14 cellular contexts compared by ENCODE assay signal in the genomic region with DNA sequence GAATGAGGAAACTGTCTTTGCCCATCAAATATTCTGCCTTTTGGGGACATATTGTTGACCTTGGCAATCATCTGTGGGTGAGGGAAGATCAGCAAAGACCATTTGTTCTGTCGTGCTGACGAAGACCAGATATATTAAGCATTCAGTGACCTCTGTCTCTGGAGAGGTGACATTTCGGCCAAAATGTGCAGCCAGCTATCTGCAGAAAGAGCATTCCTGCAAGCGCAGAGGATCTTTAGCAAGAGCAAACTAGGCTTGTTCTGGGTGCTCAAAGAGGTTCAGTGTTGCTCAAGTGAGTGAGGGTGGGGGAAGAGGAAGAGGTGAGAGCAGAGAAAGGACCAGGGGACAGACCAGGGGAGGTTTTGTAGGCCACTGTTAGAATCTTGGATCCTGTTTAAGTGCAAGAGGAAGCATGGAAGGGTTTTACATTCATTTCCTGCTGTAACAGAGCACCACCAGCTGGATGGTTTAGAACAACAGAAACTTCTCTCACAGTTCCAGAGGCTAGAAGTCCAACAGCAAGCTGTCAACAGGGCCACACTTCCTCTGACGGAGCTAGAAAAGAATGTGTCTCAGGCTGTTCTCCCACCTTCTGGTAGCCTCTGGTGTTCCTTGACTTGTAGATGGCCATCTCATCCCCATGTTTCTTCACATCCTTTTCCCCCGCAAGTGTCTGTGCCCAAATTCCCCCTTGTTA. TPM values are rescaled to one million over a fixed set of nuclear protein-coding genes. Genes with fewer than 3 reads are reported as not detected.
A peak's percentile ranks its signal among the peaks of the same experiment; 100 is the strongest.
DNase-seq lines count a peak whose midpoint lies in the region; ATAC-seq, FAIRE-seq and TF ChIP-seq lines count a peak whose summit lies in the region.
"Had no signal": no experiment of that assay in that cellular context is flagged by ENCODE, and none has a peak within 500 bp of the region (broad histone marks: within the 10 kb centered on the region; RNA-seq: fewer than 3 reads in every experiment).

No MANE protein-coding gene starts in this region.

- ATAC-seq in thoracic aorta (ENCODE audit: insufficient number of reproducible peaks, low FRiP score, low read depth) (no peak), GM19023 (IDR thresholded peaks at IDR 0.05; ENCODE audit: unreplicated experiment) (no peak), HG03457 (IDR thresholded peaks at IDR 0.05; ENCODE audit: unreplicated experiment) (no peak)

- TF ChIP-seq CTCF in chondrocyte (IDR thresholded peaks at IDR 0.05): peak; percentile 59
- TF ChIP-seq CTCF in thoracic aorta (IDR thresholded peaks at IDR 0.05): no peak
- TF ChIP-seq CTCF in smooth muscle cell (IDR thresholded peaks at IDR 0.05; ENCODE audit: borderline replicate concordance, insufficient read depth, poor library complexity, severe bottlenecking): no peak

- H4K20me1 ChIP-seq in smooth muscle cell (ENCODE audit: low read depth): no peaks in the 10 kb centered on the region

- H3K9me3 ChIP-seq in thoracic aorta (no peaks in the 10 kb centered on the region), smooth muscle cell (replicated peaks; ENCODE audit: low read depth) (no peaks in the 10 kb centered on the region)
- H3K9me3 ChIP-seq: Caco-2, Peyer's patch had no signal

- no peak overlapping the region for H3K4me3 Mint-ChIP-seq in chondrocyte (ENCODE audit: unreplicated experiment)

- no peaks in the 10 kb centered on the region for H3K36me3 ChIP-seq in thoracic aorta
- no peaks in the 10 kb centered on the region for H3K36me3 ChIP-seq in smooth muscle cell (ENCODE audit: low read depth)
- H3K36me3 ChIP-seq: Peyer's patch had no signal

- H3K27me3 ChIP-seq in thoracic aorta (replicated peaks; ENCODE audit: insufficient read depth) (no peaks in the 10 kb centered on the region), smooth muscle cell (ENCODE audit: low read depth) (peaks cover 13% of the 10 kb centered on the region)
- H3K27me3 ChIP-seq: Peyer's patch had no signal

- H3K4me3 ChIP-seq in thoracic aorta (no peak overlapping the region), smooth muscle cell (no peak overlapping the region)
- H3K4me3 ChIP-seq: lung, Peyer's patch had no signal

- 80% methylated on average over 6 of the region's 6 CpGs for WGBS in smooth muscle cell (ENCODE audit: low lambda C conversion rate)

- H3F3A ChIP-seq in smooth muscle cell (ENCODE audit: low read depth): no peaks in the 10 kb centered on the region

- H3K4me1 ChIP-seq in thoracic aorta (ENCODE audit: control insufficient read depth in 1 of 2, low read depth in 2 of 2): peaks cover 0 to 15% of the 10 kb centered on the region in 2 donors
- no peaks in the 10 kb centered on the region for H3K4me1 ChIP-seq in smooth muscle cell (ENCODE audit: low read depth)
- H3K4me1 ChIP-seq: Caco-2 had no signal

- H3K9me3 Mint-ChIP-seq in chondrocyte (ENCODE audit: low read depth): no peaks in the 10 kb centered on the region

- peaks cover 46% of the 10 kb centered on the region for H3K27me3 Mint-ChIP-seq in chondrocyte (ENCODE audit: low read depth)

- peaks cover 16% of the 10 kb centered on the region for H3K4me1 Mint-ChIP-seq in chondrocyte (ENCODE audit: low read depth)

- no peaks in the 10 kb centered on the region for H3K79me2 ChIP-seq in smooth muscle cell (ENCODE audit: low read depth)

- no peak overlapping the region for H3K9ac ChIP-seq in smooth muscle cell (ENCODE audit: low read depth)

- no peak overlapping the region for H2AFZ ChIP-seq in smooth muscle cell (ENCODE audit: low read depth)

- FAIRE-seq in HTR-8/SVneo (lab: Jason Lieb, UNC): no peak
- FAIRE-seq: GM12891 had no signal

- DNase-seq in HTR-8/SVneo (ENCODE audit: insufficient read length, low spot score) (peak; percentile 3), chondrocyte (ENCODE audit: low spot score) (no peak), kidney tubule cell (ENCODE audit: low spot score) (peak; percentile 8), thoracic aorta (ENCODE audit: low spot score) (no peak), smooth muscle cell (lab: John Stamatoyannopoulos, UW; ENCODE audit: unreplicated experiment) (no peak)
- DNase-seq: Caco-2, NCI-H187 treated with DMSO at 0.1 percent for 48 hours, Peyer's patch had no signal

- H3K36me3 Mint-ChIP-seq in chondrocyte (ENCODE audit: low read depth): peaks cover 3% of the 10 kb centered on the region

- no peak overlapping the region for H3K4me2 ChIP-seq in smooth muscle cell

- H3K27ac Mint-ChIP-seq in chondrocyte (ENCODE audit: unreplicated experiment): peak overlapping the region; percentile 57

- H3K27ac ChIP-seq in thoracic aorta (peak overlapping the region; percentile 21 to 38), smooth muscle cell (ENCODE audit: low read depth) (no peak overlapping the region)
- H3K27ac ChIP-seq: Peyer's patch had no signal

RNA-seq across cellular contexts. Expression of a gene that starts 11.2 kb away (rescaled TPM):
- total RNA-seq in chondrocyte: not detected in 3 replicates
- total RNA-seq in thoracic aorta: not detected
- not detected in 2 replicates for total RNA-seq in smooth muscle cell
- not detected in 2 replicates for polyA plus RNA-seq in smooth muscle cell
- total RNA-seq: Caco-2, fibroblast of lung, lung, Peyer's patch, urinary bladder had no signal
- polyA plus RNA-seq: fibroblast of lung, lung, urinary bladder had no signal

Comparison
In these comparisons a context has a peak if more than half of its experiments do, and no peak if none do; other contexts are left out.
1. DNase-seq: peak in HTR-8/SVneo (single experiment) and kidney tubule cell (single experiment); none in chondrocyte (single experiment), thoracic aorta (single experiment) and smooth muscle cell (single experiment).